12 cellular contexts compared by ENCODE assay signal in the genomic region with DNA sequence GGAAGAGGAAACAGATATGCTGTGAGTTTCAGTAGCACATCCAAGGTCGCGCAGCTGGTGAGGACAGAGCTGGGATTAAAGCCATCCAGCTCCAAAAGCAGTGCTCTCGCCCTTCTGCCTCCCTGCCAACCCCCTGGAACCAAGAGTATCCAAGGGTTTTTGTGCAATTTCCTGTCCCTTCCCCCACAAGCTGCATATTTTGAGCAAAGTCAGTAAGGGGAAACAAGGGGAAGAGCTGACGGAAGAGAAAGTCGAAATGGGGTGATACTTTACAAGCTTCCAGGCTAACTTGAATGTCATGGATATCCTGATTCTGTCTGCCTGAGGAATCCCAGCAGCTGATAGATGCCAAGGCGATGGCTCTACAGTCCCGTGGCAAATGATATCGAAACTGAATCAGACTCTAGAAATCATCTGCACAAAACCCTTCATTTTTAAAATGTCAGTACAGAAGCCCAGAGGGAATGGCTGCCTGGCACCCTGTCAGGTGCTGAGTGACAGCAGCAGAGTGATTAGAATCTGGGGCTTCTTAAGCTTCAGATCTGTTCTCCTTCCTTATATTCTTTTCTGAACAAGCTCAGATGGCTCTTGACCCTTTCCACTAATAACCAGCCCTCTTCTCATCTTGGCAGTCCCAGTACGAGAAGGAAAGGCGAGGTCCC. TPM values are rescaled to one million over a fixed set of nuclear protein-coding genes. Genes with fewer than 3 reads are reported as not detected.
DNase-seq lines count a peak whose midpoint lies in the region; ATAC-seq and TF ChIP-seq lines count a peak whose summit lies in the region.
"Had no signal": no experiment of that assay in that cellular context is flagged by ENCODE, and none has a peak within 500 bp of the region (broad histone marks: within the 10 kb centered on the region; RNA-seq: fewer than 3 reads in every experiment).

No MANE protein-coding gene starts in this region.

- no peaks in the 10 kb centered on the region for H3K79me2 ChIP-seq in PC-3 (ENCODE audit: low read length)

- TF ChIP-seq CTCF in PC-3 (conservative IDR thresholded peaks at IDR 0.05; ENCODE audit: low read depth, low read length) = no peak
- no peak for TF ChIP-seq CTCF in tibial nerve (IDR thresholded peaks at IDR 0.05)

- H3K4me2 ChIP-seq in PC-3 (ENCODE audit: low read length) = peak overlapping the region; percentile 55

- no peaks in the 10 kb centered on the region for H4K20me1 ChIP-seq in PC-3 (ENCODE audit: low read length)

- TF ChIP-seq EP300 in tibial nerve (IDR thresholded peaks at IDR 0.05) = peak; percentile 25 to 84

- 32 to 39% methylated on average over 10 of the region's 10 CpGs for WGBS in tibial nerve, 2 donors

- no peak overlapping the region for H3K9ac ChIP-seq in PC-3 (ENCODE audit: low read length)

- no peaks in the 10 kb centered on the region for H3F3A ChIP-seq in PC-3 (ENCODE audit: low read length, unreplicated experiment)

- H3K9me3 ChIP-seq in PC-3 (ENCODE audit: low read length) (no peaks in the 10 kb centered on the region), tibial nerve (no peaks in the 10 kb centered on the region)

- H3K4me3 ChIP-seq in PC-3 (ENCODE audit: low read length) (0 out of 2 replicates have a peak overlapping the region, but pooled peaks have one; percentile 4), tibial nerve (peak overlapping the region in 3 of 4 donors; percentile 13 to 37 (median 16))

- H2AFZ ChIP-seq in PC-3 (ENCODE audit: low read length) = peak overlapping the region; percentile 27; the same call in 1 of the 2 replicates

- no peak for TF ChIP-seq POLR2A in tibial nerve (IDR thresholded peaks at IDR 0.05)

- H3K27ac ChIP-seq in PC-3 (ENCODE audit: low read length) = peak overlapping the region; percentile 17
- peak overlapping the region; percentile 43 to 90 (median 76) for H3K27ac ChIP-seq in tibial nerve

- H3K4me1 ChIP-seq in PC-3 (ENCODE audit: insufficient read depth, low read length) (peaks cover 30% of the 10 kb centered on the region), tibial nerve (peaks cover 0 to 17% (median 3%) of the 10 kb centered on the region in 4 donors)

- no peaks in the 10 kb centered on the region for H3K36me3 ChIP-seq in PC-3 (ENCODE audit: low read depth, low read length)
- H3K36me3 ChIP-seq in tibial nerve = no peaks in the 10 kb centered on the region

- H3K27me3 ChIP-seq in PC-3 (ENCODE audit: low read length) (no peaks in the 10 kb centered on the region), tibial nerve (no peaks in the 10 kb centered on the region)

- DNase-seq in PC-3 (no peak), fibroblast of gingiva (ENCODE audit: low read depth) (peak; percentile 74), midbrain (lab: John Stamatoyannopoulos, UW) (peak; percentile 64), tibial nerve (ENCODE audit: low spot score in 2 of 2) (peak in 1 of 2 donors; percentile 53), GOT3 (lab: John Stamatoyannopoulos, UW) (no peak), NCI-H1105 (lab: John Stamatoyannopoulos, UW) (no peak)
- DNase-seq: activated T-cell treated with anti-CD3 and anti-CD28 coated beads, Interleukin-2, amount 50 U/mL, for 1 hour; GF-D8; NCI-H2171 had no signal

- CTCF ChIA-PET in PC-3 (lab: Charles Lee) = no interaction called here

- no peak for ATAC-seq in PC-3
- no peak for ATAC-seq in GM18519 (IDR thresholded peaks at IDR 0.05; ENCODE audit: low FRiP score, unreplicated experiment)
- ATAC-seq in HG02588 (IDR thresholded peaks at IDR 0.05; ENCODE audit: unreplicated experiment) = no peak

- POLR2A ChIA-PET in PC-3 (lab: Charles Lee; ENCODE audit: unreplicated experiment) = no interaction called here

- H3K9me2 ChIP-seq in PC-3 (replicated peaks; ENCODE audit: low read length) = no peaks in the 10 kb centered on the region

- no TSS peak for BruUV-seq in PC-3 (replicated peaks; lab: Mats Ljungman, UMichigan)

- intact Hi-C loops in PC-3 (cut with micrococcal nuclease) = no loop called here

RNA-seq across cellular contexts. Expression of gene TEKT3, which starts 42.9 kb away (rescaled TPM):
- not detected in 2 replicates for total RNA-seq in PC-3 (2014; rRNA removed)
- total RNA-seq in tibial nerve = 1 to 10 TPM in 2 of 4 donors, under 1 TPM in 2; 0.20 to 3.7 (median 1.0) TPM
- total RNA-seq: mesenteric fat pad had no signal

Comparison
In these comparisons a context has a peak if more than half of its experiments do, and no peak if none do; other contexts are left out.
1. DNase-seq: peak in fibroblast of gingiva (single experiment) and midbrain (single experiment); none in PC-3 (single experiment), GOT3 (single experiment) and NCI-H1105 (single experiment).